Comparison of ENCODE assay signal across 8 cellular contexts in genomic region chrX:149630681-149631292, GRCh38. TPM values are rescaled to one million over a fixed set of nuclear protein-coding genes. Genes with fewer than 3 reads are reported as not detected.
DNase-seq lines count a peak whose midpoint lies in the region; ATAC-seq and TF ChIP-seq lines count a peak whose summit lies in the region.

No MANE protein-coding gene starts in this region.

- no peak for DNase-seq in T-helper 2 cell treated with Interferon-gamma antibody and Interleukin-4, amounts not matched to agents 5 μg/mL and 100 μg/mL, for 36 hours (ENCODE audit: low spot score)
- DNase-seq in T-helper 2 cell (no peak), NCI-H69 (lab: John Stamatoyannopoulos, UW) (peak; percentile 16), colonic mucosa (no peak), right lobe of liver (no peak), suprapubic skin (ENCODE audit: low spot score in 2 of 2) (no peak)

- H3K9me3 Mint-ChIP-seq in T-helper 2 cell treated with Interferon-gamma antibody and Interleukin-4, amounts not matched to agents 5 μg/mL and 100 μg/mL, for 36 hours: no peaks in the 10 kb centered on the region

- peaks cover 23% of the 10 kb centered on the region for H3K4me1 Mint-ChIP-seq in T-helper 2 cell treated with Interferon-gamma antibody and Interleukin-4, amounts not matched to agents 5 μg/mL and 100 μg/mL, for 36 hours (ENCODE audit: low read depth)

- H3K9ac ChIP-seq in colonic mucosa (ENCODE audit: low read depth in 2 of 2, low read length in 2 of 2): peak overlapping the region; percentile 58 to 64

- TF ChIP-seq CTCF in colonic mucosa (IDR thresholded peaks at IDR 0.05) (no peak), right lobe of liver (IDR thresholded peaks at IDR 0.05) (peak in 3 of 4 donors; percentile 8 to 10 (median 9)), suprapubic skin (IDR thresholded peaks at IDR 0.05) (no peak)

- peaks cover 5% of the 10 kb centered on the region for H3K27me3 Mint-ChIP-seq in T-helper 2 cell treated with Interferon-gamma antibody and Interleukin-4, amounts not matched to agents 5 μg/mL and 100 μg/mL, for 36 hours (ENCODE audit: low read depth)

- intact Hi-C loops in colonic mucosa (cut with DNase I) (loop anchor here (10.0 kb wide), 1 partner anchor 116 kb away; no protein-coding TSS in a partner anchor), right lobe of liver (cut with DNase I) (no loop called here)

- no peaks in the 10 kb centered on the region for H3K36me3 ChIP-seq in colonic mucosa
- H3K36me3 ChIP-seq in right lobe of liver: no peaks in the 10 kb centered on the region
- H3K36me3 ChIP-seq in suprapubic skin: no peaks in the 10 kb centered on the region

- 22% methylated on average over 11 of the region's 17 CpGs for WGBS in right lobe of liver (ENCODE audit: insufficient coverage, low coverage, low lambda C conversion rate, missing lambda C conversion rate)
- WGBS in suprapubic skin: 43% methylated on average over 17 of the region's 17 CpGs

- H3K4me3 ChIP-seq in colonic mucosa: peak overlapping the region; percentile 73
- H3K4me3 ChIP-seq in right lobe of liver: peak overlapping the region; percentile 62 to 73 (median 67)
- peak overlapping the region; percentile 79 for H3K4me3 ChIP-seq in suprapubic skin

- H3K4me1 ChIP-seq in colonic mucosa (no peaks in the 10 kb centered on the region), right lobe of liver (no peaks in the 10 kb centered on the region), suprapubic skin (peaks cover 27% of the 10 kb centered on the region)

- H3K9me3 ChIP-seq in colonic mucosa: no peaks in the 10 kb centered on the region
- no peaks in the 10 kb centered on the region for H3K9me3 ChIP-seq in right lobe of liver
- H3K9me3 ChIP-seq in suprapubic skin: no peaks in the 10 kb centered on the region

- H3K27ac ChIP-seq in colonic mucosa (peak overlapping the region; percentile 57), right lobe of liver (peak overlapping the region; percentile 10 to 48 (median 29)), suprapubic skin (peak overlapping the region; percentile 70)

- ATAC-seq in right lobe of liver (peak; percentile 66 to 73 (median 68)), GM19324 (IDR thresholded peaks at IDR 0.05; ENCODE audit: low FRiP score, unreplicated experiment) (no peak), GM18511 (IDR thresholded peaks at IDR 0.05; ENCODE audit: unreplicated experiment) (no peak)

- peaks cover 2% of the 10 kb centered on the region for H3K36me3 Mint-ChIP-seq in T-helper 2 cell treated with Interferon-gamma antibody and Interleukin-4, amounts not matched to agents 5 μg/mL and 100 μg/mL, for 36 hours (ENCODE audit: low read depth)

- TF ChIP-seq EP300 in suprapubic skin (IDR thresholded peaks at IDR 0.05): no peak

- TF ChIP-seq POLR2A in right lobe of liver (IDR thresholded peaks at IDR 0.05) (no peak), suprapubic skin (IDR thresholded peaks at IDR 0.05) (no peak)

- peak overlapping the region; percentile 96 for H3K4me3 Mint-ChIP-seq in T-helper 2 cell treated with Interferon-gamma antibody and Interleukin-4, amounts not matched to agents 5 μg/mL and 100 μg/mL, for 36 hours

- H3K27me3 ChIP-seq in colonic mucosa (no peaks in the 10 kb centered on the region), right lobe of liver (no peaks in the 10 kb centered on the region), suprapubic skin (no peaks in the 10 kb centered on the region)

- peak overlapping the region; percentile 82 for H3K27ac Mint-ChIP-seq in T-helper 2 cell treated with Interferon-gamma antibody and Interleukin-4, amounts not matched to agents 5 μg/mL and 100 μg/mL, for 36 hours

RNA-seq across cellular contexts. Expression of gene TMEM185A, which starts 0.8 kb away (rescaled TPM):
- total RNA-seq in colonic mucosa (10 to 100 TPM; 12.5 to 18.8 TPM), right lobe of liver (10 to 100 TPM in 2 of 6 experiments, 1 to 10 TPM in 4; 6.4 to 10.6 (median 7.4) TPM), suprapubic skin (10 to 100 TPM; 22.0 to 37.9 (median 31.5) TPM)

RNA-seq across cellular contexts. Expression of gene HSFX2, which starts 35.7 kb away (rescaled TPM):
- total RNA-seq in colonic mucosa (not detected), right lobe of liver (not detected), suprapubic skin (1 to 10 TPM in 1 of 4 donors, under 1 TPM in 1, not detected in 2; 0.38 to 4.8 TPM)

RNA-seq across cellular contexts. Expression of gene MAGEA9B, which starts 43.5 kb away (rescaled TPM):
- not detected for total RNA-seq in colonic mucosa
- not detected for total RNA-seq in right lobe of liver
- not detected for total RNA-seq in suprapubic skin

Comparison
In these comparisons a context has a peak if more than half of its experiments do, and no peak if none do; other contexts are left out.
1. CTCF ChIP-seq: peak in right lobe of liver (3 of 4); none in colonic mucosa (single experiment) and suprapubic skin (0 of 2).
2. ATAC-seq: peak in right lobe of liver (4 of 4); none in GM19324 (single experiment) and GM18511 (single experiment).
3. Peak in every context shown above with its lines, with median percentiles within 50 percentile points of each other: H3K27ac ChIP-seq and H3K4me3 ChIP-seq.